ENCODE assay signal across 21 cellular contexts in genomic region chr3:69902386-69902785, GRCh38.
A peak's percentile ranks its signal among the peaks of the same experiment; 100 is the strongest.
DNase-seq lines count a peak whose midpoint lies in the region; ATAC-seq and TF ChIP-seq lines count a peak whose summit lies in the region.
"Had no signal": no experiment of that assay in that cellular context is flagged by ENCODE, and none has a peak within 500 bp of the region (broad histone marks: within the 10 kb centered on the region; RNA-seq: fewer than 3 reads in every experiment).

No MANE protein-coding gene starts in this region.

- H2BK15ac ChIP-seq in mesenchymal stem cell (ENCODE audit: low read depth, poor library complexity, severe bottlenecking), result no peak overlapping the region

- peaks cover 2% of the 10 kb centered on the region for H3K27me3 Mint-ChIP-seq in glutamatergic neuron (ENCODE audit: unreplicated experiment)
- H3K27me3 Mint-ChIP-seq: B cell had no signal

- no peaks in the 10 kb centered on the region for H3K79me2 ChIP-seq in PC-3 (ENCODE audit: low read length)
- H3K79me2 ChIP-seq in SK-N-SH (ENCODE audit: insufficient read depth), result no peaks in the 10 kb centered on the region

- H2BK12ac ChIP-seq in mesenchymal stem cell (ENCODE audit: low read length in 2 of 2), result no peak overlapping the region

- H3K4me1 ChIP-seq in PC-3 (ENCODE audit: insufficient read depth, low read length), result peaks cover 9% of the 10 kb centered on the region; the same call in 1 of the 2 replicates
- peaks cover 3% of the 10 kb centered on the region for H3K4me1 ChIP-seq in mesenchymal stem cell (ENCODE audit: control insufficient read depth, insufficient read depth, low read depth, low read length)
- H3K4me1 ChIP-seq in SK-N-SH (ENCODE audit: control insufficient read depth in 1 of 2, insufficient read depth in 2 of 2, low read depth in 1 of 2, low read length in 1 of 2), result no peaks in the 10 kb centered on the region

- H3F3A ChIP-seq in PC-3 (ENCODE audit: low read length, unreplicated experiment) (no peaks in the 10 kb centered on the region), SK-N-SH (replicated peaks; ENCODE audit: insufficient read depth) (no peaks in the 10 kb centered on the region)

- BruUV-seq in PC-3 (replicated peaks; lab: Mats Ljungman, UMichigan), result no TSS peak

- H3K14ac ChIP-seq in mesenchymal stem cell (ENCODE audit: low read length in 2 of 2), result no peak overlapping the region

- H3K79me1 ChIP-seq in mesenchymal stem cell (replicated peaks; ENCODE audit: low read length, poor library complexity, severe bottlenecking), result peaks cover 26% of the 10 kb centered on the region

- no peak for TF ChIP-seq RAD21 in SK-N-SH (IDR thresholded peaks at IDR 0.05; ENCODE audit: low read length)

- no peaks in the 10 kb centered on the region for H3K4me1 Mint-ChIP-seq in glutamatergic neuron (ENCODE audit: low read depth, unreplicated experiment)
- H3K4me1 Mint-ChIP-seq: B cell had no signal

- no peak overlapping the region for H2BK120ac ChIP-seq in mesenchymal stem cell (ENCODE audit: low read depth, low read length)

- intact Hi-C loops in PC-3 (cut with micrococcal nuclease), result no loop called here

- no peaks in the 10 kb centered on the region for H3K9me2 ChIP-seq in PC-3 (replicated peaks; ENCODE audit: low read length)
- no peaks in the 10 kb centered on the region for H3K9me2 ChIP-seq in SK-N-SH

- no peak overlapping the region for H3K23ac ChIP-seq in mesenchymal stem cell (ENCODE audit: low read length in 2 of 2)

- ATAC-seq in PC-3, result peak; percentile 35
- ATAC-seq: CD8-positive, alpha-beta T cell had no signal

- no peak for TF ChIP-seq CTCF in PC-3 (conservative IDR thresholded peaks at IDR 0.05; ENCODE audit: low read depth, low read length)
- no peak for TF ChIP-seq CTCF in SK-N-SH (IDR thresholded peaks at IDR 0.05)
- TF ChIP-seq CTCF in glutamatergic neuron (IDR thresholded peaks at IDR 0.05; ENCODE audit: partially characterized antibody, unreplicated experiment), result no peak
- TF ChIP-seq CTCF in foreskin fibroblast (IDR thresholded peaks at IDR 0.05; ENCODE audit: low read depth, low read length), result no peak

- no peaks in the 10 kb centered on the region for H3K27me3 ChIP-seq in PC-3 (ENCODE audit: low read length)
- H3K27me3 ChIP-seq in mesenchymal stem cell (ENCODE audit: control insufficient read depth in 1 of 2, insufficient read depth in 1 of 2, low read length in 2 of 2), result no peaks in the 10 kb centered on the region
- H3K27me3 ChIP-seq in SK-N-SH (ENCODE audit: insufficient read depth), result no peaks in the 10 kb centered on the region
- H3K27me3 ChIP-seq: BLaER1 treated with 17β-estradiol and CSF1 and Interleukin-3, amounts not matched to agents 10 nM and 100 nM had no signal

- H3K4me3 ChIP-seq in PC-3 (ENCODE audit: low read length) (no peak overlapping the region), mesenchymal stem cell (ENCODE audit: insufficient read depth in 1 of 2, low read depth in 1 of 2, low read length in 2 of 2) (no peak overlapping the region), SK-N-SH (ENCODE audit: low read depth in 2 of 2, low read length in 1 of 2) (no peak overlapping the region), foreskin fibroblast (ENCODE audit: low read depth in 1 of 2, low read length in 2 of 2) (no peak overlapping the region)
- H3K4me3 ChIP-seq: BLaER1 treated with 17β-estradiol and CSF1 and Interleukin-3, amounts not matched to agents 10 nM and 100 nM had no signal

- H4K8ac ChIP-seq in mesenchymal stem cell (ENCODE audit: low read length), result no peak overlapping the region

- no peaks in the 10 kb centered on the region for H3K36me3 ChIP-seq in PC-3 (ENCODE audit: low read depth, low read length)
- no peaks in the 10 kb centered on the region for H3K36me3 ChIP-seq in mesenchymal stem cell (ENCODE audit: control insufficient read depth in 1 of 2, insufficient read depth in 2 of 2, low read depth in 1 of 2, low read length in 2 of 2)
- H3K36me3 ChIP-seq in SK-N-SH (replicated peaks in 1 of 2; ENCODE audit: control insufficient read depth in 1 of 2, insufficient read depth in 2 of 2, low read length in 1 of 2), result no peaks in the 10 kb centered on the region

- H4K20me1 ChIP-seq in PC-3 (ENCODE audit: low read length) (no peaks in the 10 kb centered on the region), SK-N-SH (ENCODE audit: insufficient read depth) (no peaks in the 10 kb centered on the region)

- no peak overlapping the region for H4K91ac ChIP-seq in mesenchymal stem cell (ENCODE audit: low read length)

- H3K27ac Mint-ChIP-seq in glutamatergic neuron (ENCODE audit: unreplicated experiment), result no peak overlapping the region
- H3K27ac Mint-ChIP-seq: B cell; CD4-positive, alpha-beta T cell; CD8-positive, alpha-beta T cell had no signal

- 100% methylated on average over 1 of the region's 1 CpG for whole genome bisulfite sequencing in mesenchymal stem cell
- 95% methylated on average over 1 of the region's 1 CpG for WGBS in SK-N-SH (ENCODE audit: low lambda C conversion rate)

- H2BK5ac ChIP-seq in mesenchymal stem cell (ENCODE audit: low read depth, low read length, poor library complexity, severe bottlenecking), result no peak overlapping the region

- no peak overlapping the region for H3K18ac ChIP-seq in mesenchymal stem cell (ENCODE audit: low read depth in 1 of 2, low read length in 2 of 2)

- no peaks in the 10 kb centered on the region for H3K9me3 Mint-ChIP-seq in glutamatergic neuron (ENCODE audit: unreplicated experiment)
- H3K9me3 Mint-ChIP-seq: CD4-positive, alpha-beta T cell; CD8-positive, alpha-beta T cell had no signal

- no peak overlapping the region for H3K4me3 Mint-ChIP-seq in glutamatergic neuron (ENCODE audit: unreplicated experiment)
- H3K4me3 Mint-ChIP-seq: B cell; CD4-positive, alpha-beta T cell; CD8-positive, alpha-beta T cell had no signal

- H2AK5ac ChIP-seq in mesenchymal stem cell (ENCODE audit: low read length, severe bottlenecking), result no peak overlapping the region

- CTCF ChIA-PET in PC-3 (lab: Charles Lee), result no interaction called here
- CTCF ChIA-PET in SK-N-SH (lab: Yijun Ruan, JAX), result interaction anchor here (1.0 kb wide), 1 partner anchor 28 kb away, joined by 4 read pairs; no protein-coding TSS in a partner anchor

- H3K4ac ChIP-seq in mesenchymal stem cell (ENCODE audit: low read depth in 1 of 2, low read length in 2 of 2), result no peak overlapping the region

- in situ Hi-C loops in SK-MEL-5 (cut with HindIII; ENCODE audit: low pct_unique_long_range_greater_than_20kb, low sequenced_read_pairs), result no loop called here

- DNase-seq in COLO829 (ENCODE audit: low spot score) (peak; percentile 94), PC-3 (no peak), SK-MEL-5 (ENCODE audit: low read depth, low spot score) (peak; percentile 55), mesenchymal stem cell (no peak), SK-N-SH (no peak), glutamatergic neuron (no peak), foreskin fibroblast (no peak)
- DNase-seq: 8988T; AML-193; CD4-positive, alpha-beta T cell; CD8-positive, alpha-beta T cell; COR-L47; DMS 273 treated with DMSO at 0.1 percent for 48 hours; DMS153; DMS53; DMS79; DND-41; GDM1 had no signal

- no peak overlapping the region for H2AFZ ChIP-seq in PC-3 (ENCODE audit: low read length)
- no peak overlapping the region for H2AFZ ChIP-seq in mesenchymal stem cell (ENCODE audit: low read depth, low read length)
- no peak overlapping the region for H2AFZ ChIP-seq in SK-N-SH (ENCODE audit: low read depth)

- no peak for TF ChIP-seq EP300 in SK-N-SH (IDR thresholded peaks at IDR 0.05; ENCODE audit: borderline replicate concordance in 1 of 2, low read depth in 1 of 2, low read length in 1 of 2)

- POLR2A ChIA-PET in PC-3 (lab: Charles Lee; ENCODE audit: unreplicated experiment) (no interaction called here), SK-N-SH (lab: Yijun Ruan, JAX) (no interaction called here)

- H3K27ac ChIP-seq in PC-3 (ENCODE audit: low read length) (no peak overlapping the region), mesenchymal stem cell (ENCODE audit: low read length, poor library complexity, severe bottlenecking) (no peak overlapping the region), SK-N-SH (ENCODE audit: low read depth in 2 of 2, low read length in 1 of 2) (no peak overlapping the region)
- H3K27ac ChIP-seq: BLaER1 treated with 17β-estradiol and CSF1 and Interleukin-3, amounts not matched to agents 10 nM and 100 nM; C4-2B had no signal

- H3K9ac ChIP-seq in PC-3 (ENCODE audit: low read length), result no peak overlapping the region
- no peak overlapping the region for H3K9ac ChIP-seq in mesenchymal stem cell (ENCODE audit: low read length)
- no peak overlapping the region for H3K9ac ChIP-seq in SK-N-SH
- H3K9ac ChIP-seq: BLaER1 treated with 17β-estradiol and CSF1 and Interleukin-3, amounts not matched to agents 10 nM and 100 nM had no signal

- no peaks in the 10 kb centered on the region for H3K36me3 Mint-ChIP-seq in glutamatergic neuron (ENCODE audit: unreplicated experiment)
- H3K36me3 Mint-ChIP-seq: CD8-positive, alpha-beta T cell had no signal

- H3K4me2 ChIP-seq in PC-3 (ENCODE audit: low read length) (no peak overlapping the region), mesenchymal stem cell (ENCODE audit: low read length, poor library complexity, severe bottlenecking) (no peak overlapping the region), SK-N-SH (no peak overlapping the region)
- H3K4me2 ChIP-seq: BLaER1 treated with 17β-estradiol and CSF1 and Interleukin-3, amounts not matched to agents 10 nM and 100 nM had no signal

- H3K9me3 ChIP-seq in PC-3 (ENCODE audit: low read length) (no peaks in the 10 kb centered on the region), mesenchymal stem cell (ENCODE audit: control insufficient read depth, low read length) (no peaks in the 10 kb centered on the region), SK-N-SH (no peaks in the 10 kb centered on the region)
- H3K9me3 ChIP-seq: BLaER1 treated with 17β-estradiol and CSF1 and Interleukin-3, amounts not matched to agents 10 nM and 100 nM had no signal

TF ChIP-seq in SK-N-SH, 30 proteins besides CTCF, POLR2A, EP300 and RAD21 (continues in another document):
- TF ChIP-seq TEAD4 (IDR thresholded peaks at IDR 0.05; ENCODE audit: borderline replicate concordance, insufficient read depth) (no peak), IRF3 (IDR thresholded peaks at IDR 0.05; ENCODE audit: low read depth, low read length) (no peak), GATA2 (CRISPR knock-in tag; IDR thresholded peaks at IDR 0.05) (no peak), FOXM1 (IDR thresholded peaks at IDR 0.05; ENCODE audit: low read depth) (no peak), MEF2A (IDR thresholded peaks at IDR 0.05; ENCODE audit: borderline replicate concordance, low read depth) (no peak), GABPA (IDR thresholded peaks at IDR 0.05; ENCODE audit: low read depth) (no peak), RCOR1 (IDR thresholded peaks at IDR 0.05; ENCODE audit: low read length) (no peak), FOSL2 (IDR thresholded peaks at IDR 0.05; ENCODE audit: borderline replicate concordance, low read depth) (no peak)

Comparison
In these comparisons a context has a peak if more than half of its experiments do, and no peak if none do; other contexts are left out.
1. DNase-seq: peak in COLO829 (single experiment) and SK-MEL-5 (single experiment); none in PC-3 (single experiment), mesenchymal stem cell (single experiment), SK-N-SH (single experiment), glutamatergic neuron (single experiment) and foreskin fibroblast (0 of 2).